In the genomic region with DNA sequence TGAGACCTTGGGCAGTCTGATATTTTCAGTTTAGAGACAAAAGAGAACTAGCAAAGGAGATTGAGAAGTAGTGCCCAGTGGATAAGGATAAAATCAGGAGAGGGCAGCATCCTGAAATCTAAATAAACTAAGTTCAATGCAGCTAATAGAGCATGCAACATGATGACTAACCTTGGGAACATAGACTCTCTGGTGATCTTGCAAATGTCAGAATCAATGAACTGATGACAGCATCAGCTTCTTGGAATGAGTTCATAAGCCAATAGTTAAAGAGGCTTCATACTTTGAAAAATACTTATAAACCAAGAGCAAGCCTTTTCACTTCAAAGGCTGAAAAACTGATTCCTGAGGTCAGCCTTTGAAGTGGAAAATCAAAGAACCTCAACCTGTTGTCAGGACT, we compare ENCODE assay signal across 15 cellular contexts. TPM values are rescaled to one million over a fixed set of nuclear protein-coding genes. Genes with fewer than 3 reads are reported as not detected.
DNase-seq lines count a peak whose midpoint lies in the region; ATAC-seq and TF ChIP-seq lines count a peak whose summit lies in the region.
"Had no signal": no experiment of that assay in that cellular context is flagged by ENCODE, and none has a peak within 500 bp of the region (broad histone marks: within the 10 kb centered on the region; RNA-seq: fewer than 3 reads in every experiment).

No MANE protein-coding gene starts in this region.

- POLR2A ChIA-PET in activated CD8-positive, alpha-beta T cell treated with anti-CD3 and anti-CD28 coated beads for 36 hours (lab: Charles Lee), result no interaction called here
- POLR2A ChIA-PET in activated CD8-positive, alpha-beta T cell treated with anti-CD3 and anti-CD28 coated beads, Interleukin-2, amount 10 ng/mL, durations not matched to agents 7 days and 5 days (lab: Charles Lee), result no interaction called here

- no peaks in the 10 kb centered on the region for H3K27me3 Mint-ChIP-seq in activated CD8-positive, alpha-beta T cell treated with anti-CD3 and anti-CD28 coated beads for 36 hours
- H3K27me3 Mint-ChIP-seq in activated CD8-positive, alpha-beta T cell treated with anti-CD3 and anti-CD28 coated beads, Interleukin-2, amount 10 ng/mL, durations not matched to agents 7 days and 5 days (ENCODE audit: low read depth), result no peaks in the 10 kb centered on the region

- peaks cover 6% of the 10 kb centered on the region for H3K4me1 Mint-ChIP-seq in activated CD8-positive, alpha-beta T cell treated with anti-CD3 and anti-CD28 coated beads for 36 hours (ENCODE audit: low read depth)
- peaks cover 4% of the 10 kb centered on the region for H3K4me1 Mint-ChIP-seq in activated CD8-positive, alpha-beta T cell treated with anti-CD3 and anti-CD28 coated beads, Interleukin-2, amount 10 ng/mL, durations not matched to agents 7 days and 5 days (ENCODE audit: low read depth)

- H3K4me3 Mint-ChIP-seq in activated CD8-positive, alpha-beta T cell treated with anti-CD3 and anti-CD28 coated beads for 36 hours, result no peak overlapping the region
- H3K4me3 Mint-ChIP-seq in activated CD8-positive, alpha-beta T cell treated with anti-CD3 and anti-CD28 coated beads, Interleukin-2, amount 10 ng/mL, durations not matched to agents 7 days and 5 days, result no peak overlapping the region

- H3K4me3 ChIP-seq in skeletal muscle cell (ENCODE audit: low read depth, low read length), result no peak overlapping the region
- H3K4me3 ChIP-seq: GM12878 had no signal

- no peak overlapping the region for H3K27ac Mint-ChIP-seq in activated CD8-positive, alpha-beta T cell treated with anti-CD3 and anti-CD28 coated beads for 36 hours
- no peak overlapping the region for H3K27ac Mint-ChIP-seq in activated CD8-positive, alpha-beta T cell treated with anti-CD3 and anti-CD28 coated beads, Interleukin-2, amount 10 ng/mL, durations not matched to agents 7 days and 5 days

- peaks cover 10% of the 10 kb centered on the region for H3K36me3 Mint-ChIP-seq in activated CD8-positive, alpha-beta T cell treated with anti-CD3 and anti-CD28 coated beads for 36 hours (ENCODE audit: low read depth)
- peaks cover 5% of the 10 kb centered on the region for H3K36me3 Mint-ChIP-seq in activated CD8-positive, alpha-beta T cell treated with anti-CD3 and anti-CD28 coated beads, Interleukin-2, amount 10 ng/mL, durations not matched to agents 7 days and 5 days (ENCODE audit: low read depth)

- peak; percentile 34 for ATAC-seq in activated CD8-positive, alpha-beta T cell treated with anti-CD3 and anti-CD28 coated beads for 36 hours
- no peak for ATAC-seq in activated CD8-positive, alpha-beta T cell treated with anti-CD3 and anti-CD28 coated beads, Interleukin-2, amount 10 ng/mL, durations not matched to agents 7 days and 5 days
- ATAC-seq in HG03159 (IDR thresholded peaks at IDR 0.05; ENCODE audit: unreplicated experiment) (no peak), HG02763 (IDR thresholded peaks at IDR 0.05; ENCODE audit: unreplicated experiment) (no peak), HG03457 (IDR thresholded peaks at IDR 0.05; ENCODE audit: unreplicated experiment) (no peak)
- ATAC-seq: GM12878 had no signal

- H3K9me3 Mint-ChIP-seq in activated CD8-positive, alpha-beta T cell treated with anti-CD3 and anti-CD28 coated beads for 36 hours, result no peaks in the 10 kb centered on the region
- H3K9me3 Mint-ChIP-seq in activated CD8-positive, alpha-beta T cell treated with anti-CD3 and anti-CD28 coated beads, Interleukin-2, amount 10 ng/mL, durations not matched to agents 7 days and 5 days (ENCODE audit: insufficient read depth), result peaks cover 4% of the 10 kb centered on the region

- no peak for DNase-seq in activated CD8-positive, alpha-beta T cell treated with anti-CD3 and anti-CD28 coated beads for 36 hours
- DNase-seq in activated CD8-positive, alpha-beta T cell treated with anti-CD3 and anti-CD28 coated beads, Interleukin-2, amount 10 ng/mL, durations not matched to agents 7 days and 5 days, result no peak
- DNase-seq in amniotic epithelial cell (ENCODE audit: low read depth), result peak; percentile 3
- peak; percentile 30 for DNase-seq in fibroblast of peridontal ligament (ENCODE audit: extremely low read depth)
- DNase-seq in skeletal muscle cell (ENCODE audit: low read depth), result peak; percentile 21
- DNase-seq: DMS153, Kasumi-1, NCI-H1417, NCI-H1930, NCI-H510A, NCI-H82 had no signal

- no peak for TF ChIP-seq CTCF in activated CD8-positive, alpha-beta T cell treated with anti-CD3 and anti-CD28 coated beads for 36 hours (IDR thresholded peaks at IDR 0.05)

- CTCF ChIA-PET in activated CD8-positive, alpha-beta T cell treated with anti-CD3 and anti-CD28 coated beads for 36 hours (lab: Charles Lee), result no interaction called here
- CTCF ChIA-PET in activated CD8-positive, alpha-beta T cell treated with anti-CD3 and anti-CD28 coated beads, Interleukin-2, amount 10 ng/mL, durations not matched to agents 7 days and 5 days (lab: Charles Lee), result no interaction called here

- intact Hi-C loops in activated CD8-positive, alpha-beta T cell treated with anti-CD3 and anti-CD28 coated beads for 36 hours (cut with micrococcal nuclease), result loop anchor here (2.0 kb wide), 1 partner anchor 55 kb away; no protein-coding TSS in a partner anchor

RNA-seq across cellular contexts. Expression of gene TAS2R19, which starts 8.2 kb away (rescaled TPM):
- 1 to 10 TPM; 1.4 to 1.5 TPM for total RNA-seq in activated CD8-positive, alpha-beta T cell treated with anti-CD3 and anti-CD28 coated beads for 36 hours
- total RNA-seq in activated CD8-positive, alpha-beta T cell treated with anti-CD3 and anti-CD28 coated beads, Interleukin-2, amount 10 ng/mL, durations not matched to agents 7 days and 5 days, result 1 to 10 TPM; 1.9 to 2.1 TPM

RNA-seq across cellular contexts. Expression of gene TAS2R20, which starts 16.1 kb away (rescaled TPM):
- 1 to 10 TPM in 1 of 2 experiments, under 1 TPM in 1; 0.81 to 1.6 TPM for total RNA-seq in activated CD8-positive, alpha-beta T cell treated with anti-CD3 and anti-CD28 coated beads for 36 hours
- 1 to 10 TPM; 1.9 to 2.2 TPM for total RNA-seq in activated CD8-positive, alpha-beta T cell treated with anti-CD3 and anti-CD28 coated beads, Interleukin-2, amount 10 ng/mL, durations not matched to agents 7 days and 5 days

RNA-seq across cellular contexts. Expression of gene TAS2R31, which starts 17.0 kb away (rescaled TPM):
- 1 to 10 TPM; 1.2 to 1.5 TPM for total RNA-seq in activated CD8-positive, alpha-beta T cell treated with anti-CD3 and anti-CD28 coated beads for 36 hours
- total RNA-seq in activated CD8-positive, alpha-beta T cell treated with anti-CD3 and anti-CD28 coated beads, Interleukin-2, amount 10 ng/mL, durations not matched to agents 7 days and 5 days, result 1 to 10 TPM; 2.2 to 3.0 TPM

RNA-seq across cellular contexts. Expression of gene TAS2R50, which starts 27.5 kb away (rescaled TPM):
- under 1 TPM in 1 of 2 experiments, not detected in 1; 0.63 TPM for total RNA-seq in activated CD8-positive, alpha-beta T cell treated with anti-CD3 and anti-CD28 coated beads for 36 hours
- total RNA-seq in activated CD8-positive, alpha-beta T cell treated with anti-CD3 and anti-CD28 coated beads, Interleukin-2, amount 10 ng/mL, durations not matched to agents 7 days and 5 days, result 1 to 10 TPM in 1 of 2 experiments, under 1 TPM in 1; 0.95 to 1.4 TPM

RNA-seq across cellular contexts. Expression of gene TAS2R46, which starts 47.9 kb away (rescaled TPM):
- 1 to 10 TPM in 1 of 2 experiments, under 1 TPM in 1; 0.45 to 1.3 TPM for total RNA-seq in activated CD8-positive, alpha-beta T cell treated with anti-CD3 and anti-CD28 coated beads for 36 hours
- total RNA-seq in activated CD8-positive, alpha-beta T cell treated with anti-CD3 and anti-CD28 coated beads, Interleukin-2, amount 10 ng/mL, durations not matched to agents 7 days and 5 days, result 1 to 10 TPM; 1.4 to 1.5 TPM

Comparison
In these comparisons a context has a peak if more than half of its experiments do, and no peak if none do; other contexts are left out.
1. DNase-seq: peak in amniotic epithelial cell (single experiment), fibroblast of peridontal ligament (single experiment) and skeletal muscle cell (single experiment); none in activated CD8-positive, alpha-beta T cell treated with anti-CD3 and anti-CD28 coated beads for 36 hours (single experiment) and activated CD8-positive, alpha-beta T cell treated with anti-CD3 and anti-CD28 coated beads, Interleukin-2, amount 10 ng/mL, durations not matched to agents 7 days and 5 days (single experiment).